Comparison of ENCODE assay signal across 29 cellular contexts in the genomic region with DNA sequence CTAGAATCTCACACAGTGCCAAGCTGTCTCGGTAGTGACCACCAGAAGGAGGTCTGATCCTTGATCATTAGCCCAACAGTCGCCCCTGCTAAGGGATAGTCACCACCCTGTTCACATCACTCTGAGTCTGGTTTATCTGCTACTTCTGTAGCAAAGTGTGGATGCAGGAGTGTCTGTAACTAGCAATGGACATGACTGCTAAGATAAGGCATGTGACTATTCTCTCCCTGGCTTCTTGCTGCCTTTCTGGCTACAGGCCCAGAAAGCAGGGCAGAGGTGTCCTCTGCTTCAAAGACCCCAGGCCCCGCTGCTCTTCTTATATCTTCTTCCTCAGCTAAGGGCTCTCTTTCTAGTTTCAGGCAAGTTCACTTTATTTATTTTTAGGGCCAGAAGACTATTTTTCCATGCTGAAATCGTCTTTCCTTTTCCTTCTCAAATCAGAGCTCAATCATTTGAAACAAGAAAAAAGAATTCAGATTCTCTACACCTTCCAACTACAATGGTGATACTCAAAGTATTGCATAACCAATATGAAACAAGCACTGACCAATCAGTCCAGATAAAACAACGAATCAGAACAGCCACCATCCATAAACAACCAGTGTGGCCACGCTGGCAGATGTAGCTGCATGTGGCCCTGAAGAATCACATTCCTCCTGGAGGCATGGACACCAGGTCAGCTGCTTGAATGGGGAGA. TPM values are rescaled to one million over a fixed set of nuclear protein-coding genes. Genes with fewer than 3 reads are reported as not detected.
"Had no signal": no experiment of that assay in that cellular context is flagged by ENCODE, and none has a peak within 500 bp of the region (broad histone marks: within the 10 kb centered on the region; RNA-seq: fewer than 3 reads in every experiment).

No MANE protein-coding gene starts in this region.

- H3K27ac ChIP-seq: brain microvascular endothelial cell, neural progenitor cell, tibial artery had no signal

- H3K36me3 ChIP-seq: brain microvascular endothelial cell, neural progenitor cell, tibial artery had no signal

- H3K4me3 ChIP-seq: neural progenitor cell, tibial artery had no signal

- H3K27me3 ChIP-seq: neural progenitor cell, tibial artery had no signal

- DNase-seq: activated B cell treated with CpG ODN at 0.5 μM for 24 hours; activated CD4-positive, alpha-beta T cell treated with anti-CD3 and anti-CD28 coated beads, Interleukin-2, amount 50 U/mL, for 1 hour; activated CD8-positive, alpha-beta T cell treated with anti-CD3 and anti-CD28 coated beads for 36 hours; activated gamma-delta T cell treated with Interleukin-2 at 50 U/mL for 16 hours; activated naive CD4-positive, alpha-beta T cell treated with anti-CD3 and anti-CD28 coated beads, Interleukin-2, amount 50 U/mL, for 16 hours; activated T-cell treated with anti-CD3 and anti-CD28 coated beads, Interleukin-2, amount 50 U/mL, for 4 hours; amniotic stem cell; brain microvascular endothelial cell; effector CD8-positive, alpha-beta T cell; head of caudate nucleus; natural killer cell; occipital lobe; small intestine; stimulated activated CD4-positive, alpha-beta T cell treated with anti-CD3 and anti-CD28 coated beads, Interleukin-4, amount 100 ng/mL, for 4 hours; stimulated activated CD8-positive, alpha-beta memory T cell treated with anti-CD3 and anti-CD28 coated beads, Interleukin-4, amount 100 ng/mL, for 48 hours; stimulated activated naive CD8-positive, alpha-beta T cell treated with anti-CD3 and anti-CD28 coated beads, Interleukin-15, amount 100 ng/mL, for 72 hours; T-helper 1 cell; tibial artery had no signal

- ATAC-seq: activated CD8-positive, alpha-beta T cell treated with anti-CD3 and anti-CD28 coated beads for 36 hours; activated T-cell treated with anti-CD3 and anti-CD28 coated beads, Interleukin-2, amount 50 U/mL, for 4 hours; activated T-helper 17 cell treated with anti-CD3 and anti-CD28 coated beads, Interleukin-2, amount 50 U/mL, for 72 hours; natural killer cell; sciatic nerve; stimulated activated memory B cell treated with anti-CD40 and anti-IgM and Interleukin-4, amounts not matched to agents 10 μg/mL and 1 μg/mL and 100 μg/mL, for 72 hours; stimulated activated naive CD8-positive, alpha-beta T cell treated with anti-CD3 and anti-CD28 coated beads, Interleukin-15, amount 100 ng/mL, for 72 hours had no signal

- H3K4me1 ChIP-seq: neural progenitor cell, tibial artery had no signal

- FAIRE-seq: astrocyte, colon, endometrium, small intestine had no signal

- H2AFZ ChIP-seq: neural progenitor cell had no signal

- H3K9ac ChIP-seq: neural progenitor cell had no signal

- H3K9me3 ChIP-seq: tibial artery had no signal

- H3K4me2 ChIP-seq: neural progenitor cell had no signal

RNA-seq across cellular contexts. Expression of gene KNG1, which starts 8.0 kb away (rescaled TPM):
- total RNA-seq: activated B cell treated with CpG ODN at 0.5 μM for 24 hours; activated CD8-positive, alpha-beta T cell treated with anti-CD3 and anti-CD28 coated beads for 36 hours; activated T-helper 17 cell treated with anti-CD3 and anti-CD28 coated beads, Interleukin-2, amount 50 U/mL, for 72 hours; astrocyte; dermis microvascular lymphatic vessel endothelial cell; epithelial cell of proximal tubule; kidney epithelial cell; natural killer cell; occipital lobe; sciatic nerve; ureter had no signal
- polyA plus RNA-seq: small intestine had no signal

RNA-seq across cellular contexts. Expression of gene HRG, which starts 43.3 kb away (rescaled TPM):
- total RNA-seq: activated B cell treated with CpG ODN at 0.5 μM for 24 hours; activated CD8-positive, alpha-beta T cell treated with anti-CD3 and anti-CD28 coated beads for 36 hours; activated T-cell treated with anti-CD3 and anti-CD28 coated beads, Interleukin-2, amount 50 U/mL, for 4 hours; activated T-helper 17 cell treated with anti-CD3 and anti-CD28 coated beads, Interleukin-2, amount 50 U/mL, for 72 hours; astrocyte; dermis microvascular lymphatic vessel endothelial cell; epithelial cell of proximal tubule; natural killer cell; occipital lobe; sciatic nerve; ureter had no signal
- polyA plus RNA-seq: small intestine had no signal
